29 cellular contexts compared by ENCODE assay signal in genomic region chr2:123935405-123935804, GRCh38.
"Had no signal": no experiment of that assay in that cellular context is flagged by ENCODE, and none has a peak within 500 bp of the region (broad histone marks: within the 10 kb centered on the region; RNA-seq: fewer than 3 reads in every experiment).

No MANE protein-coding gene starts in this region.

- H3K9me3 ChIP-seq: adrenal gland, gastrocnemius medialis, uterus had no signal

- H3K9me3 Mint-ChIP-seq: neural progenitor cell had no signal

- DNase-seq: activated B cell treated with CpG ODN at 0.5 μM for 24 hours; activated CD4-positive, alpha-beta T cell treated with anti-CD3 and anti-CD28 coated beads for 36 hours; activated CD4-positive, alpha-beta T cell treated with anti-CD3 and anti-CD28 coated beads, Interleukin-2, amount 50 U/mL, for 4 hours; activated CD8-positive, alpha-beta memory T cell treated with anti-CD3 and anti-CD28 coated beads for 24 hours; activated CD8-positive, alpha-beta memory T cell treated with anti-CD3 and anti-CD28 coated beads, Interleukin-2, amount 50 U/mL, for 4 hours; activated T-cell treated with anti-CD3 and anti-CD28 coated beads, Interleukin-2, amount 50 U/mL, for 24 hours; adrenal gland; central memory CD4-positive, alpha-beta T cell; dermis blood vessel endothelial cell; effector memory CD4-positive, alpha-beta T cell; esophagus squamous epithelium; gastrocnemius medialis; hippocampal formation; left ventricle myocardium superior; mammary epithelial cell; naive thymus-derived CD8-positive, alpha-beta T cell; retina; stimulated activated CD4-positive, alpha-beta T cell treated with anti-CD3 and anti-CD28 coated beads, Interleukin-2, amount 100 ng/mL, for 48 hours; stimulated activated CD8-positive, alpha-beta memory T cell treated with anti-CD3 and anti-CD28 coated beads, Interleukin-4, amount 100 ng/mL, for 48 hours; stimulated activated naive B cell treated with anti-CD40 and anti-IgM and Interleukin-4, amounts not matched to agents 10 μg/mL and 1 μg/mL and 100 μg/mL, for 72 hours; trophoblast cell; uterus had no signal

- H3K36me3 Mint-ChIP-seq: activated naive CD8-positive, alpha-beta T cell; mesothelial cell of epicardium; naive thymus-derived CD8-positive, alpha-beta T cell; neural progenitor cell; stimulated activated naive B cell treated with anti-CD40 and anti-IgM and Interleukin-4, amounts not matched to agents 10 μg/mL and 1 μg/mL and 100 μg/mL, for 72 hours had no signal

- H3K9ac ChIP-seq: neural progenitor cell had no signal

- H3K27ac ChIP-seq: adrenal gland, esophagus squamous epithelium, gastrocnemius medialis, neural progenitor cell, uterus had no signal

- H3K4me3 ChIP-seq: adrenal gland, esophagus squamous epithelium, gastrocnemius medialis, neural progenitor cell, uterus had no signal

- H3K36me3 ChIP-seq: adrenal gland, esophagus squamous epithelium, gastrocnemius medialis, neural progenitor cell, uterus had no signal

- H3K4me1 ChIP-seq: adrenal gland, esophagus squamous epithelium, gastrocnemius medialis, neural progenitor cell, uterus had no signal

- H3K27me3 ChIP-seq: adrenal gland, esophagus squamous epithelium, gastrocnemius medialis, neural progenitor cell, uterus had no signal

- H3K4me1 Mint-ChIP-seq: activated B cell treated with CpG ODN at 0.5 μM for 24 hours; activated CD4-positive, alpha-beta T cell treated with anti-CD3 and anti-CD28 coated beads for 36 hours; activated T-helper 17 cell treated with anti-CD3 and anti-CD28 coated beads, Interleukin-2, amount 50 U/mL, for 72 hours; mesothelial cell of epicardium; naive thymus-derived CD8-positive, alpha-beta T cell; neural progenitor cell; stimulated activated naive B cell treated with anti-CD40 and anti-IgM and Interleukin-4, amounts not matched to agents 10 μg/mL and 1 μg/mL and 100 μg/mL, for 72 hours had no signal

- ATAC-seq: activated CD4-positive, alpha-beta T cell treated with anti-CD3 and anti-CD28 coated beads for 36 hours; activated T-helper 17 cell treated with anti-CD3 and anti-CD28 coated beads, Interleukin-2, amount 50 U/mL, for 72 hours; gastrocnemius medialis; left ventricle myocardium superior; naive thymus-derived CD8-positive, alpha-beta T cell; stimulated activated naive B cell treated with anti-CD40 and anti-IgM and Interleukin-4, amounts not matched to agents 10 μg/mL and 1 μg/mL and 100 μg/mL, for 72 hours had no signal

- H3K4me3 Mint-ChIP-seq: activated B cell treated with CpG ODN at 0.5 μM for 24 hours; activated CD4-positive, alpha-beta T cell treated with anti-CD3 and anti-CD28 coated beads for 36 hours; activated naive CD8-positive, alpha-beta T cell; activated T-cell treated with anti-CD3 and anti-CD28 coated beads, Interleukin-2, amount 50 U/mL, for 24 hours; activated T-helper 17 cell treated with anti-CD3 and anti-CD28 coated beads, Interleukin-2, amount 50 U/mL, for 72 hours; mesothelial cell of epicardium; naive thymus-derived CD8-positive, alpha-beta T cell; neural progenitor cell; stimulated activated naive B cell treated with anti-CD40 and anti-IgM and Interleukin-4, amounts not matched to agents 10 μg/mL and 1 μg/mL and 100 μg/mL, for 72 hours had no signal

- FAIRE-seq: astrocyte, islet of Langerhans had no signal

- H3K4me2 ChIP-seq: neural progenitor cell had no signal

- H3K27me3 Mint-ChIP-seq: activated B cell treated with CpG ODN at 0.5 μM for 24 hours; activated CD4-positive, alpha-beta T cell treated with anti-CD3 and anti-CD28 coated beads for 36 hours; activated naive CD8-positive, alpha-beta T cell; activated T-cell treated with anti-CD3 and anti-CD28 coated beads, Interleukin-2, amount 50 U/mL, for 24 hours; activated T-helper 17 cell treated with anti-CD3 and anti-CD28 coated beads, Interleukin-2, amount 50 U/mL, for 72 hours; naive thymus-derived CD8-positive, alpha-beta T cell; progenitor cell of endocrine pancreas; stimulated activated naive B cell treated with anti-CD40 and anti-IgM and Interleukin-4, amounts not matched to agents 10 μg/mL and 1 μg/mL and 100 μg/mL, for 72 hours had no signal

- H2AFZ ChIP-seq: neural progenitor cell had no signal

- H3K27ac Mint-ChIP-seq: activated B cell treated with CpG ODN at 0.5 μM for 24 hours; activated CD4-positive, alpha-beta T cell treated with anti-CD3 and anti-CD28 coated beads for 36 hours; activated naive CD8-positive, alpha-beta T cell; activated T-cell treated with anti-CD3 and anti-CD28 coated beads, Interleukin-2, amount 50 U/mL, for 24 hours; activated T-helper 17 cell treated with anti-CD3 and anti-CD28 coated beads, Interleukin-2, amount 50 U/mL, for 72 hours; mesothelial cell of epicardium; naive thymus-derived CD8-positive, alpha-beta T cell; neural progenitor cell; progenitor cell of endocrine pancreas; stimulated activated naive B cell treated with anti-CD40 and anti-IgM and Interleukin-4, amounts not matched to agents 10 μg/mL and 1 μg/mL and 100 μg/mL, for 72 hours had no signal
